ENCODE assay signal across 20 cellular contexts in the genomic region with DNA sequence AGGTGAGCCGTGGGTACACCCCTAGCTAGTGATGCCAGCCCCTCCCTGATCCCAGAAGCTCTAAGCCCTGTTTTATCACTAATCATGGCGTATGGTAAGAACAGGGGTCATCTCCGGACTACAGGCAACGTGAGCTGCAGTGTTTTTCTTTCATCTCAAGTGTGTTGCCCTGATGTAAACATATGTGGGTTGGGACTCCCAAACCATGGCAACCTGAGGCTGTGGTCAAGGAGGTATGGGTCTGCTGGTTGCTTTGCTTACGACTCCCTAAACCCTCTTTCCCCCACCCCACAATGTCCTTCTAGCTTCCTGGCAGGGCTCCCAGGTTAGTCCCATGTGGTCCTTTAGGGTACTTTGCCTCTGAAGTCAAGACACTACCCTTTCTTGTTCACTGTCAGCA.
"Had no signal": no experiment of that assay in that cellular context is flagged by ENCODE, and none has a peak within 500 bp of the region (broad histone marks: within the 10 kb centered on the region; RNA-seq: fewer than 3 reads in every experiment).

No MANE protein-coding gene starts in this region.

- H3K27ac ChIP-seq: SK-N-MC had no signal

- H3K4me3 ChIP-seq: breast epithelium, SK-N-MC, thoracic aorta had no signal

- ATAC-seq: activated CD8-positive, alpha-beta T cell treated with anti-CD3 and anti-CD28 coated beads, Interleukin-2, amount 10 ng/mL, durations not matched to agents 7 days and 5 days; activated naive CD8-positive, alpha-beta T cell treated with anti-CD3 and anti-CD28 coated beads, Interleukin-2, amount 50 U/mL, for 24 hours; activated T-cell treated with anti-CD3 and anti-CD28 coated beads, Interleukin-2, amount 50 U/mL, for 4 hours; left colon; stimulated activated naive B cell treated with anti-CD40 and anti-IgM and Interleukin-4, amounts not matched to agents 10 μg/mL and 1 μg/mL and 100 μg/mL, for 72 hours; WTC11 had no signal

- H3K9me3 ChIP-seq: breast epithelium, thoracic aorta had no signal

- DNase-seq: activated CD4-positive, alpha-beta T cell treated with anti-CD3 and anti-CD28 coated beads for 4 hours; activated CD8-positive, alpha-beta T cell treated with anti-CD3 and anti-CD28 coated beads, Interleukin-2, amount 10 ng/mL, durations not matched to agents 7 days and 5 days; activated naive CD4-positive, alpha-beta T cell treated with anti-CD3 and anti-CD28 coated beads, Interleukin-2, amount 10 ng/mL, durations not matched to agents 7 days and 5 days; activated naive CD8-positive, alpha-beta T cell treated with anti-CD3 and anti-CD28 coated beads, Interleukin-2, amount 50 U/mL, for 24 hours; activated T-cell treated with anti-CD3 and anti-CD28 coated beads, Interleukin-2, amount 50 U/mL, for 4 hours; aorta; effector memory CD4-positive, alpha-beta T cell; foreskin fibroblast; hypothalamus; islet precursor cell; left colon; midbrain; nephron progenitor cell; occipital lobe; retina; stimulated activated naive B cell treated with anti-CD40 and anti-IgM and Interleukin-4, amounts not matched to agents 10 μg/mL and 1 μg/mL and 100 μg/mL, for 72 hours had no signal

- H3K36me3 ChIP-seq: breast epithelium, thoracic aorta had no signal

- H3K27me3 ChIP-seq: breast epithelium had no signal
